Comparison of ENCODE assay signal across 16 cellular contexts in genomic region chr17:10120749-10121148, GRCh38.
DNase-seq lines count a peak whose midpoint lies in the region; ATAC-seq and TF ChIP-seq lines count a peak whose summit lies in the region.
"Had no signal": no experiment of that assay in that cellular context is flagged by ENCODE, and none has a peak within 500 bp of the region (broad histone marks: within the 10 kb centered on the region; RNA-seq: fewer than 3 reads in every experiment).

No MANE protein-coding gene starts in this region.

- H3K36me3 ChIP-seq in BLaER1 (no peaks in the 10 kb centered on the region), HCT116 (ENCODE audit: control insufficient read depth in 1 of 2, insufficient read depth in 2 of 2, low read length in 2 of 2) (no peaks in the 10 kb centered on the region), neuronal stem cell (replicated peaks in 1 of 2; ENCODE audit: control insufficient read depth in 2 of 2, insufficient read depth in 2 of 2, low read length in 2 of 2) (no peaks in the 10 kb centered on the region)
- H3K36me3 ChIP-seq: BE2C, ovary, upper lobe of left lung had no signal

- no CpG with 5 or more reads among the region's 12 CpGs for WGBS in neuronal stem cell (ENCODE audit: extremely low coverage in 2 of 2, insufficient read length in 2 of 2, insufficient replicate concordance in 1 of 2), 2 donors

- no peak for ATAC-seq in HCT116

- no peak overlapping the region for H3K4me3 Mint-ChIP-seq in activated T-helper 1 cell treated with anti-CD3 and anti-CD28 coated beads, Interleukin-12 subunit alpha, Interleukin-12 subunit beta, Interleukin-2, Interleukin-4 antibody, amounts not matched to agents 30 ng/mL and 10 ng/mL and 1 ng/mL, durations not matched to agents 14 hours and 24 hours and 36 hours
- H3K4me3 Mint-ChIP-seq: memory B cell had no signal

- no peak overlapping the region for H4K8ac ChIP-seq in neuronal stem cell (ENCODE audit: low read depth, low read length)

- peaks cover 21% of the 10 kb centered on the region for H3K4me1 Mint-ChIP-seq in activated T-helper 1 cell treated with anti-CD3 and anti-CD28 coated beads, Interleukin-12 subunit alpha, Interleukin-12 subunit beta, Interleukin-2, Interleukin-4 antibody, amounts not matched to agents 30 ng/mL and 10 ng/mL and 1 ng/mL, durations not matched to agents 14 hours and 24 hours and 36 hours (ENCODE audit: low read depth)

- H3K4me3 ChIP-seq in BLaER1 = peak overlapping the region; percentile 49
- no peak overlapping the region for H3K4me3 ChIP-seq in HCT116 (replicated peaks in 1 of 2; ENCODE audit: low read depth in 1 of 2, low read length in 2 of 2)
- no peak overlapping the region for H3K4me3 ChIP-seq in neuronal stem cell (ENCODE audit: low read length in 2 of 2)
- H3K4me3 ChIP-seq: ovary, upper lobe of left lung had no signal

- H3K9ac ChIP-seq in BLaER1 (peak overlapping the region; percentile 83), HCT116 (ENCODE audit: low read length) (no peak overlapping the region), neuronal stem cell (ENCODE audit: low read depth, low read length, poor library complexity) (no peak overlapping the region)
- H3K9ac ChIP-seq: SK-N-SH had no signal

- no peaks in the 10 kb centered on the region for H3K79me2 ChIP-seq in HCT116 (ENCODE audit: insufficient read depth, low read length)

- no peak overlapping the region for H3K27ac Mint-ChIP-seq in activated T-helper 1 cell treated with anti-CD3 and anti-CD28 coated beads, Interleukin-12 subunit alpha, Interleukin-12 subunit beta, Interleukin-2, Interleukin-4 antibody, amounts not matched to agents 30 ng/mL and 10 ng/mL and 1 ng/mL, durations not matched to agents 14 hours and 24 hours and 36 hours
- H3K27ac Mint-ChIP-seq: memory B cell had no signal

- H3K4me1 ChIP-seq in BLaER1 = peaks cover 100% of the 10 kb centered on the region
- H3K4me1 ChIP-seq in HCT116 (ENCODE audit: control insufficient read depth in 1 of 2, insufficient read depth in 2 of 2, low read length in 2 of 2) = peaks cover 42 to 54% of the 10 kb centered on the region in 2 experiments
- peaks cover 0 to under 1% of the 10 kb centered on the region in 2 donors for H3K4me1 ChIP-seq in neuronal stem cell (ENCODE audit: control insufficient read depth in 2 of 2, insufficient read depth in 1 of 2, low read depth in 1 of 2, low read length in 2 of 2)
- H3K4me1 ChIP-seq: BE2C had no signal

- no TSS peak for BruUV-seq in HCT116 (replicated peaks; lab: Mats Ljungman, UMichigan)

- no peaks in the 10 kb centered on the region for H4K20me1 ChIP-seq in BLaER1
- H4K20me1 ChIP-seq in HCT116 (ENCODE audit: insufficient read depth) = no peaks in the 10 kb centered on the region

- no peaks in the 10 kb centered on the region for H3K36me3 Mint-ChIP-seq in activated T-helper 1 cell treated with anti-CD3 and anti-CD28 coated beads, Interleukin-12 subunit alpha, Interleukin-12 subunit beta, Interleukin-2, Interleukin-4 antibody, amounts not matched to agents 30 ng/mL and 10 ng/mL and 1 ng/mL, durations not matched to agents 14 hours and 24 hours and 36 hours (ENCODE audit: low read depth)
- H3K36me3 Mint-ChIP-seq: memory B cell had no signal

- no peak overlapping the region for H3K4ac ChIP-seq in neuronal stem cell (ENCODE audit: low read length)

- H3K27ac ChIP-seq in BLaER1 (peak overlapping the region; percentile 98), HCT116 (ENCODE audit: low read depth, low read length) (peak overlapping the region; percentile 74; the same call in 1 of the 2 replicates), neuronal stem cell (replicated peaks; ENCODE audit: low read length) (no peak overlapping the region)
- H3K27ac ChIP-seq: ovary had no signal

- H4K91ac ChIP-seq in neuronal stem cell (ENCODE audit: low read depth, low read length, poor library complexity) = no peak overlapping the region

- H3K79me1 ChIP-seq in neuronal stem cell (ENCODE audit: low read depth, low read length) = no peaks in the 10 kb centered on the region

- H2AFZ ChIP-seq in HCT116 (ENCODE audit: low read depth, low read length, poor library complexity, severe bottlenecking) (no peak overlapping the region), neuronal stem cell (ENCODE audit: low read length) (no peak overlapping the region)

- no peak for TF ChIP-seq CTCF in HCT116 (IDR thresholded peaks at IDR 0.05 in 2 of 3, conservative IDR thresholded peaks at IDR 0.05 in 1 of 3; ENCODE audit: borderline replicate concordance in 1 of 3, insufficient read depth in 1 of 3, low read depth in 2 of 3, low read length in 2 of 3)

- H3K27me3 ChIP-seq in BLaER1 (no peaks in the 10 kb centered on the region), HCT116 (ENCODE audit: insufficient read depth, low read length) (no peaks in the 10 kb centered on the region), neuronal stem cell (ENCODE audit: control insufficient read depth in 3 of 3, insufficient read depth in 3 of 3, low read depth in 1 of 3, low read length in 3 of 3) (no peaks in the 10 kb centered on the region)
- H3K27me3 ChIP-seq: BE2C, ovary, upper lobe of left lung had no signal

- peak overlapping the region; percentile 35 for H3K18ac ChIP-seq in neuronal stem cell (ENCODE audit: low read length)

- H3K27me3 Mint-ChIP-seq in activated T-helper 1 cell treated with anti-CD3 and anti-CD28 coated beads, Interleukin-12 subunit alpha, Interleukin-12 subunit beta, Interleukin-2, Interleukin-4 antibody, amounts not matched to agents 30 ng/mL and 10 ng/mL and 1 ng/mL, durations not matched to agents 14 hours and 24 hours and 36 hours (ENCODE audit: insufficient read depth) = peaks cover 4% of the 10 kb centered on the region

- no peak overlapping the region for H2BK15ac ChIP-seq in neuronal stem cell (ENCODE audit: low read length)

- H3K9me3 ChIP-seq in BLaER1 (no peaks in the 10 kb centered on the region), HCT116 (ENCODE audit: control insufficient read depth in 1 of 2, insufficient read depth in 1 of 2, low read depth in 1 of 2, low read length in 2 of 2) (no peaks in the 10 kb centered on the region), neuronal stem cell (replicated peaks in 1 of 2; ENCODE audit: control insufficient read depth in 2 of 2, insufficient read depth in 1 of 2, low read depth in 1 of 2, low read length in 2 of 2) (no peaks in the 10 kb centered on the region)
- H3K9me3 ChIP-seq: BE2C, ovary, SK-N-SH, upper lobe of left lung had no signal

- RAD21 ChIA-PET in HCT116 (lab: Charles Lee; ENCODE audit: low non-redundant PET in 1 of 2, low total read pairs in 2 of 2, uncharacterized antibody in 2 of 2, unreplicated experiment in 2 of 2) = no interaction called here

- no peak overlapping the region for H2AK5ac ChIP-seq in neuronal stem cell (ENCODE audit: low read depth, low read length)

- H2BK12ac ChIP-seq in neuronal stem cell (ENCODE audit: low read length) = no peak overlapping the region

- H3K4me2 ChIP-seq in BLaER1 (peak overlapping the region; percentile 95), HCT116 (ENCODE audit: low read length) (peak overlapping the region; percentile 67), neuronal stem cell (ENCODE audit: insufficient read depth, low read length, poor library complexity, severe bottlenecking) (no peak overlapping the region)
- H3K4me2 ChIP-seq: SK-N-SH had no signal

- peak overlapping the region; percentile 29 for H3K23ac ChIP-seq in neuronal stem cell (ENCODE audit: low read depth, low read length, poor library complexity)

- no peaks in the 10 kb centered on the region for H3K9me2 ChIP-seq in HCT116 (ENCODE audit: insufficient read depth)
- H3K9me2 ChIP-seq: SK-N-SH had no signal

- no peaks in the 10 kb centered on the region for H3K9me3 Mint-ChIP-seq in activated T-helper 1 cell treated with anti-CD3 and anti-CD28 coated beads, Interleukin-12 subunit alpha, Interleukin-12 subunit beta, Interleukin-2, Interleukin-4 antibody, amounts not matched to agents 30 ng/mL and 10 ng/mL and 1 ng/mL, durations not matched to agents 14 hours and 24 hours and 36 hours
- H3K9me3 Mint-ChIP-seq: memory B cell had no signal

- no peak overlapping the region for H2BK5ac ChIP-seq in neuronal stem cell (ENCODE audit: low read length)

- CTCF ChIA-PET in HCT116 (lab: Charles Lee) = no interaction called here

- DNase-seq in HCT116 (ENCODE audit: low read depth, low spot score) (no peak), astrocyte of the hippocampus (ENCODE audit: low read depth, low spot score) (peak; percentile 32), neuronal stem cell (ENCODE audit: low spot score) (no peak), LoVo (ENCODE audit: low spot score) (no peak), NCI-H1694 treated with DMSO at 0.1 percent for 48 hours (lab: John Stamatoyannopoulos, UW) (no peak)
- no peak for DNase-seq in stimulated activated CD8-positive, alpha-beta memory T cell treated with anti-CD3 and anti-CD28 coated beads, Interleukin-4, amount 100 ng/mL, for 48 hours
- no peak for DNase-seq in activated T-helper 1 cell treated with anti-CD3 and anti-CD28 coated beads, Interleukin-12 subunit alpha, Interleukin-12 subunit beta, Interleukin-2, Interleukin-4 antibody, amounts not matched to agents 30 ng/mL and 10 ng/mL and 1 ng/mL, durations not matched to agents 14 hours and 24 hours and 36 hours (ENCODE audit: low spot score)
- DNase-seq: BE2C, EL, NCI-H1417 treated with DMSO at 0.1 percent for 48 hours, NCI-H446 treated with DMSO at 0.1 percent for 48 hours, SK-N-SH had no signal

- no peak for TF ChIP-seq RAD21 in HCT116 (IDR thresholded peaks at IDR 0.05; ENCODE audit: low read depth)

- intact Hi-C loops in HCT116 (cut with micrococcal nuclease) = no loop called here
- intact Hi-C loops in activated T-helper 1 cell treated with anti-CD3 and anti-CD28 coated beads, Interleukin-12 subunit alpha, Interleukin-12 subunit beta, Interleukin-2, Interleukin-4 antibody, amounts not matched to agents 30 ng/mL and 10 ng/mL and 1 ng/mL, durations not matched to agents 14 hours and 24 hours and 36 hours (cut with micrococcal nuclease) = no loop called here

- POLR2A ChIA-PET in HCT116 (lab: Charles Lee) = interaction anchor here (1.3 kb wide), 1 partner anchor 28 kb away, joined by 3 read pairs; no protein-coding TSS in a partner anchor

- TF ChIP-seq POLR2A in HCT116 (IDR thresholded peaks at IDR 0.05; ENCODE audit: borderline replicate concordance, extremely low read depth, insufficient read depth, insufficient read length) = no peak

- no peak overlapping the region for H3K14ac ChIP-seq in neuronal stem cell (ENCODE audit: low read length)

- H2BK120ac ChIP-seq in neuronal stem cell (ENCODE audit: low read depth, low read length) = no peak overlapping the region

TF ChIP-seq in HCT116, 20 proteins besides CTCF, POLR2A, EP300 and RAD21 (continues in another document):
- no peak for TF ChIP-seq FOSL1 (IDR thresholded peaks at IDR 0.05; ENCODE audit: low read depth)
- TF ChIP-seq CBX3 (IDR thresholded peaks at IDR 0.05; ENCODE audit: low read depth) = no peak
- no peak for TF ChIP-seq MAX (IDR thresholded peaks at IDR 0.05)
- no peak for TF ChIP-seq EZH2phosphoT487 (IDR thresholded peaks at IDR 0.05; ENCODE audit: borderline replicate concordance)
- no peak for TF ChIP-seq ZNF274 (IDR thresholded peaks at IDR 0.05; ENCODE audit: low read depth, low read length)
- no peak for TF ChIP-seq ELF1 (IDR thresholded peaks at IDR 0.05; ENCODE audit: borderline replicate concordance, low read depth)
